ENCODE assay signal across 1 cellular context in genomic region chr2:190875881-190876280, GRCh38.
TF ChIP-seq lines count a peak whose summit lies in the region.

No MANE protein-coding gene starts in this region.

TF ChIP-seq in GM12878, 131 proteins besides CTCF, POLR2A, EP300 and RAD21:
- TF ChIP-seq PKNOX1 (IDR thresholded peaks at IDR 0.05) (no peak), MYB (IDR thresholded peaks at IDR 0.05; ENCODE audit: borderline replicate concordance, low read depth, low read length) (no peak), ZBTB11 (CRISPR knock-in tag; IDR thresholded peaks at IDR 0.05) (no peak), CHD2 (IDR thresholded peaks at IDR 0.05; ENCODE audit: borderline replicate concordance, low read depth, low read length) (no peak), KLF5 (IDR thresholded peaks at IDR 0.05; ENCODE audit: partially characterized antibody) (no peak), ZSCAN29 (IDR thresholded peaks at IDR 0.05) (no peak), TBL1XR1 (IDR thresholded peaks at IDR 0.05; ENCODE audit: low read depth, low read length) (no peak), HDAC2 (IDR thresholded peaks at IDR 0.05) (no peak), REST (IDR thresholded peaks at IDR 0.05; ENCODE audit: low read depth, low read length) (no peak), RELB (IDR thresholded peaks at IDR 0.05; ENCODE audit: low read depth) (no peak), PAX8 (IDR thresholded peaks at IDR 0.05) (no peak), HDGF (IDR thresholded peaks at IDR 0.05) (no peak)
TF ChIP-seq in GM12878: peak in this region for 0.
